ENCODE assay signal across 11 cellular contexts in genomic region chrX:134431894-134432293, GRCh38.
DNase-seq lines count a peak whose midpoint lies in the region; ATAC-seq and TF ChIP-seq lines count a peak whose summit lies in the region.
"Had no signal": no experiment of that assay in that cellular context is flagged by ENCODE, and none has a peak within 500 bp of the region (broad histone marks: within the 10 kb centered on the region; RNA-seq: fewer than 3 reads in every experiment).

No MANE protein-coding gene starts in this region.

- TF ChIP-seq CTCF in foreskin fibroblast (IDR thresholded peaks at IDR 0.05; ENCODE audit: low read depth, low read length) = no peak

- ATAC-seq in GM21825 (IDR thresholded peaks at IDR 0.05; ENCODE audit: unreplicated experiment) (peak; percentile 70), GM21515 (IDR thresholded peaks at IDR 0.05; ENCODE audit: unreplicated experiment) (no peak)

- DNase-seq in EH (ENCODE audit: low read depth) (peak; percentile 69), SW 1271 (lab: John Stamatoyannopoulos, UW) (peak; percentile 33 to 70), foreskin fibroblast (peak; percentile 49 to 71), DMS79 (lab: John Stamatoyannopoulos, UW) (no peak), cerebellar nuclear complex (lab: John Stamatoyannopoulos, UW) (no peak), activated gamma-delta T cell (lab: John Stamatoyannopoulos, UW) (no peak)
- DNase-seq: DND-41, dorsolateral prefrontal cortex, NCI-H345 had no signal

- no peak overlapping the region for H3K4me3 ChIP-seq in foreskin fibroblast (ENCODE audit: low read depth in 1 of 2, low read length in 2 of 2)
- H3K4me3 ChIP-seq: dorsolateral prefrontal cortex had no signal

Comparison
In these comparisons a context has a peak if more than half of its experiments do, and no peak if none do; other contexts are left out.
1. DNase-seq: peak in EH (single experiment), SW 1271 (2 of 2) and foreskin fibroblast (2 of 2); none in DMS79 (single experiment), cerebellar nuclear complex (0 of 2) and activated gamma-delta T cell (single experiment).